ENCODE assay signal across 9 cellular contexts in genomic region chr16:65119905-65120341, GRCh38. TPM values are rescaled to one million over a fixed set of nuclear protein-coding genes. Genes with fewer than 3 reads are reported as not detected.
DNase-seq lines count a peak whose midpoint lies in the region; ATAC-seq and TF ChIP-seq lines count a peak whose summit lies in the region.
"Had no signal": no experiment of that assay in that cellular context is flagged by ENCODE, and none has a peak within 500 bp of the region (broad histone marks: within the 10 kb centered on the region; RNA-seq: fewer than 3 reads in every experiment).

No MANE protein-coding gene starts in this region.

- no peak for ATAC-seq in HG03439 (IDR thresholded peaks at IDR 0.05; ENCODE audit: unreplicated experiment)

- no peaks in the 10 kb centered on the region for H3K36me3 ChIP-seq in HUES64 (ENCODE audit: insufficient read depth, low read length)
- H3K36me3 ChIP-seq in thyroid gland: no peaks in the 10 kb centered on the region

- no peaks in the 10 kb centered on the region for H3K9me3 ChIP-seq in HUES64 (ENCODE audit: insufficient read depth, low read depth, low read length)
- no peaks in the 10 kb centered on the region for H3K9me3 ChIP-seq in thyroid gland

- 3% methylated on average over 8 of the region's 8 CpGs for WGBS in HUES64
- WGBS in thyroid gland, 2 donors: 25 to 36% methylated on average over 8 of the region's 8 CpGs

- H3K4me1 ChIP-seq in HUES64 (ENCODE audit: insufficient read depth, low read length) (peaks cover 29% of the 10 kb centered on the region), thyroid gland (peaks cover 0 to 6% of the 10 kb centered on the region in 2 donors)

- intact Hi-C loops in thyroid gland (cut with DNase I): no loop called here

- TF ChIP-seq CTCF in thyroid gland (IDR thresholded peaks at IDR 0.05): no peak

- H3K27ac ChIP-seq in HUES64 (ENCODE audit: low read depth, low read length) (no peak overlapping the region), thyroid gland (peak overlapping the region in 2 of 3 donors; percentile 56 to 65)

- peak overlapping the region; percentile 73 for H3K4me3 ChIP-seq in HUES64 (ENCODE audit: low read length)
- H3K4me3 ChIP-seq in thyroid gland (replicated peaks in 1 of 3): no peak overlapping the region

- peaks cover 62% of the 10 kb centered on the region for H3K27me3 ChIP-seq in HUES64 (ENCODE audit: insufficient read depth, low read length)
- peaks cover 5% of the 10 kb centered on the region for H3K27me3 ChIP-seq in thyroid gland

- peak overlapping the region; percentile 69; the same call in 1 of the 2 replicates for H3K9ac ChIP-seq in HUES64 (ENCODE audit: low read depth, low read length)

- DNase-seq in ecto neural progenitor cell (ENCODE audit: low spot score) (peak; percentile 48), medulla oblongata (ENCODE audit: extremely low spot score) (peak; percentile 72), thyroid gland (no peak), NCI-H1694 (lab: John Stamatoyannopoulos, UW) (no peak)
- DNase-seq in activated CD4-positive, CD25-positive, alpha-beta regulatory T cell (lab: John Stamatoyannopoulos, UW): no peak
- DNase-seq: activated CD4-positive, CD25-positive, alpha-beta regulatory T cell treated with anti-CD3 and anti-CD28 coated beads, Interleukin-2, amount 50 U/mL, for 72 hours; NCI-H2029 treated with DMSO at 0.1 percent for 48 hours had no signal

- no peak for TF ChIP-seq POLR2A in thyroid gland (IDR thresholded peaks at IDR 0.05)

RNA-seq across cellular contexts. Expression of gene CDH11, which starts 1.9 kb away (rescaled TPM):
- 21.9 TPM for polyA plus RNA-seq in HUES64 (2013, experiment 1 of 2)
- 22.3 TPM for polyA plus RNA-seq in HUES64 (2013, experiment 2 of 2)
- 10 to 100 TPM; 13.0 to 37.7 (median 27.8) TPM for total RNA-seq in thyroid gland

Comparison
In these comparisons a context has a peak if more than half of its experiments do, and no peak if none do; other contexts are left out.
1. DNase-seq: peak in ecto neural progenitor cell (single experiment) and medulla oblongata (single experiment); none in thyroid gland (0 of 2), activated CD4-positive, CD25-positive, alpha-beta regulatory T cell (0 of 4) and NCI-H1694 (single experiment).